2 cellular contexts compared by ENCODE assay signal in genomic region chrX:22069586-22069985, GRCh38.
TF ChIP-seq lines count a peak whose summit lies in the region.

No MANE protein-coding gene starts in this region.

TF ChIP-seq in GM12891, 5 proteins besides CTCF, POLR2A, EP300 and RAD21:
- no peak for TF ChIP-seq PAX5 (IDR thresholded peaks at IDR 0.05; ENCODE audit: insufficient read depth, low read length, severe bottlenecking)
TF ChIP-seq in GM12891: peak in this region for 0.

TF ChIP-seq in GM12878, 131 proteins besides CTCF, POLR2A, EP300 and RAD21:
- no peak for TF ChIP-seq EGR1 (IDR thresholded peaks at IDR 0.05; ENCODE audit: borderline replicate concordance in 1 of 2, low read depth in 2 of 2, low read length in 2 of 2)
- no peak for TF ChIP-seq NR2F1 (conservative IDR thresholded peaks at IDR 0.05)
- no peak for TF ChIP-seq POLR2AphosphoS2 (IDR thresholded peaks at IDR 0.05; ENCODE audit: low read depth, low read length)
- no peak for TF ChIP-seq ZBED1 (IDR thresholded peaks at IDR 0.05; ENCODE audit: borderline replicate concordance)
- no peak for TF ChIP-seq TCF3 (IDR thresholded peaks at IDR 0.05; ENCODE audit: borderline replicate concordance, insufficient read depth, low read depth, low read length)
- no peak for TF ChIP-seq MTA2 (IDR thresholded peaks at IDR 0.05; ENCODE audit: low read depth)
- no peak for TF ChIP-seq RELA (IDR thresholded peaks at IDR 0.05; ENCODE audit: borderline replicate concordance, partially characterized antibody)
- TF ChIP-seq MTA3 (IDR thresholded peaks at IDR 0.05; ENCODE audit: borderline replicate concordance, low read length), result no peak
- TF ChIP-seq ZNF24 (IDR thresholded peaks at IDR 0.05), result no peak
- no peak for TF ChIP-seq ZNF592 (IDR thresholded peaks at IDR 0.05)
- TF ChIP-seq, protein P1, sequence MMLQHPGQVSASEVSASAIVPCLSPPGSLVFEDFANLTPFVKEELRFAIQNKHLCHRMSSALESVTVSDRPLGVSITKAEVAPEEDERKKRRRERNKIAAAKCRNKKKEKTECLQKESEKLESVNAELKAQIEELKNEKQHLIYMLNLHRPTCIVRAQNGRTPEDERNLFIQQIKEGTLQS (IDR thresholded peaks at IDR 0.05; ENCODE audit: borderline replicate concordance, extremely low read depth, low read depth, low read length), result no peak
- no peak for TF ChIP-seq SUPT20H (IDR thresholded peaks at IDR 0.05; ENCODE audit: borderline replicate concordance, control insufficient read depth, low read depth, low read length)
- no peak for TF ChIP-seq SMARCA5 (IDR thresholded peaks at IDR 0.05)
- no peak for TF ChIP-seq REST (IDR thresholded peaks at IDR 0.05; ENCODE audit: low read depth, low read length)
- no peak for TF ChIP-seq JUND (IDR thresholded peaks at IDR 0.05; ENCODE audit: low read depth, low read length)
- no peak for TF ChIP-seq ZZZ3 (IDR thresholded peaks at IDR 0.05; ENCODE audit: control insufficient read depth, insufficient read length, low read depth)
- TF ChIP-seq, protein P2, sequence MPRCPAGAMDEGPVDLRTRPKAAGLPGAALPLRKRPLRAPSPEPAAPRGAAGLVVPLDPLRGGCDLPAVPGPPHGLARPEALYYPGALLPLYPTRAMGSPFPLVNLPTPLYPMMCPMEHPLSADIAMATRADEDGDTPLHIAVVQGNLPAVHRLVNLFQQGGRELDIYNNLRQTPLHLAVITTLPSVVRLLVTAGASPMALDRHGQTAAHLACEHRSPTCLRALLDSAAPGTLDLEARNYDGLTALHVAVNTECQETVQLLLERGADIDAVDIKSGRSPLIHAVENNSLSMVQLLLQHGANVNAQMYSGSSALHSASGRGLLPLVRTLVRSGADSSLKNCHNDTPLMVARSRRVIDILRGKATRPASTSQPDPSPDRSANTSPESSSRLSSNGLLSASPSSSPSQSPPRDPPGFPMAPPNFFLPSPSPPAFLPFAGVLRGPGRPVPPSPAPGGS (IDR thresholded peaks at IDR 0.05; ENCODE audit: borderline replicate concordance, insufficient read depth, low read depth, low read length, poor library complexity, severe bottlenecking), result no peak
- no peak for TF ChIP-seq HDGF (IDR thresholded peaks at IDR 0.05)
- TF ChIP-seq, protein P3, sequence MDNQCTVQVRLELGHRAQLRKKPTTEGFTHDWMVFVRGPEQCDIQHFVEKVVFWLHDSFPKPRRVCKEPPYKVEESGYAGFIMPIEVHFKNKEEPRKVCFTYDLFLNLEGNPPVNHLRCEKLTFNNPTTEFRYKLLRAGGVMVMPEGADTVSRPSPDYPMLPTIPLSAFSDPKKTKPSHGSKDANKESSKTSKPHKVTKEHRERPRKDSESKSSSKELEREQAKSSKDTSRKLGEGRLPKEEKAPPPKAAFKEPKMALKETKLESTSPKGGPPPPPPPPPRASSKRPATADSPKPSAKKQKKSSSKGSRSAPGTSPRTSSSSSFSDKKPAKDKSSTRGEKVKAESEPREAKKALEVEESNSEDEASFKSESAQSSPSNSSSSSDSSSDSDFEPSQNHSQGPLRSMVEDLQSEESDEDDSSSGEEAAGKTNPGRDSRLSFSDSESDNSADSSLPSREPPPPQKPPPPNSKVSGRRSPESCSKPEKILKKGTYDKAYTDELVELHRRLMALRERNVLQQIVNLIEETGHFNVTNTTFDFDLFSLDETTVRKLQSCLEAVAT (IDR thresholded peaks at IDR 0.05), result no peak
